ENCODE assay signal across 21 cellular contexts in genomic region chr12:29191267-29191889, GRCh38.
"Had no signal": no experiment of that assay in that cellular context is flagged by ENCODE, and none has a peak within 500 bp of the region (broad histone marks: within the 10 kb centered on the region; RNA-seq: fewer than 3 reads in every experiment).

No MANE protein-coding gene starts in this region.

- H3K27me3 ChIP-seq: adrenal gland, breast epithelium, esophagus squamous epithelium, hepatocyte, sigmoid colon, spleen had no signal

- H3K9me3 Mint-ChIP-seq: activated naive CD4-positive, alpha-beta T cell treated with anti-CD3 and anti-CD28 coated beads, Interleukin-2, amount 50 U/mL, for 72 hours; dendritic cell treated with granulocyte-macrophage colony-stimulating factor and Interleukin-4, amounts not matched to agents 40 ng/mL and 50 ng/mL, for 4 days; neural crest cell; stimulated activated naive B cell treated with anti-CD40 and anti-IgM and Interleukin-4, amounts not matched to agents 10 μg/mL and 1 μg/mL and 100 μg/mL, for 72 hours; T-helper 2 cell treated with Interferon-gamma antibody and Interleukin-4, amounts not matched to agents 5 μg/mL and 100 μg/mL, for 36 hours had no signal

- H3K36me3 ChIP-seq: adrenal gland, breast epithelium, esophagus squamous epithelium, prostate gland, sigmoid colon, spleen, thoracic aorta had no signal

- H3K4me1 Mint-ChIP-seq: neural crest cell had no signal

- ATAC-seq: activated naive CD4-positive, alpha-beta T cell treated with anti-CD3 and anti-CD28 coated beads, Interleukin-2, amount 50 U/mL, for 72 hours; left lobe of liver; stimulated activated naive B cell treated with anti-CD40 and anti-IgM and Interleukin-4, amounts not matched to agents 10 μg/mL and 1 μg/mL and 100 μg/mL, for 72 hours had no signal

- H3K27ac Mint-ChIP-seq: activated naive CD4-positive, alpha-beta T cell treated with anti-CD3 and anti-CD28 coated beads, Interleukin-2, amount 50 U/mL, for 72 hours; dendritic cell treated with granulocyte-macrophage colony-stimulating factor and Interleukin-4, amounts not matched to agents 40 ng/mL and 50 ng/mL, for 4 days; stimulated activated naive B cell treated with anti-CD40 and anti-IgM and Interleukin-4, amounts not matched to agents 10 μg/mL and 1 μg/mL and 100 μg/mL, for 72 hours; T-helper 2 cell treated with Interferon-gamma antibody and Interleukin-4, amounts not matched to agents 5 μg/mL and 100 μg/mL, for 36 hours had no signal

- H2AFZ ChIP-seq: hepatocyte had no signal

- H3K27ac ChIP-seq: adrenal gland, breast epithelium, esophagus squamous epithelium, hepatocyte, prostate gland, sigmoid colon, spleen, thoracic aorta had no signal

- H3K4me3 Mint-ChIP-seq: dendritic cell treated with granulocyte-macrophage colony-stimulating factor and Interleukin-4, amounts not matched to agents 40 ng/mL and 50 ng/mL, for 4 days; neural crest cell; stimulated activated naive B cell treated with anti-CD40 and anti-IgM and Interleukin-4, amounts not matched to agents 10 μg/mL and 1 μg/mL and 100 μg/mL, for 72 hours; T-helper 2 cell treated with Interferon-gamma antibody and Interleukin-4, amounts not matched to agents 5 μg/mL and 100 μg/mL, for 36 hours had no signal

- H3K4me1 ChIP-seq: adrenal gland, breast epithelium, esophagus squamous epithelium, prostate gland, sigmoid colon, spleen had no signal

- H3K4me2 ChIP-seq: hepatocyte had no signal

- DNase-seq: activated CD4-positive, alpha-beta T cell treated with anti-CD3 and anti-CD28 coated beads, Interleukin-2, amount 50 U/mL, for 4 hours; activated gamma-delta T cell treated with Interleukin-2 at 50 U/mL for 16 hours; adrenal gland; cerebellar nuclear complex; effector memory CD4-positive, alpha-beta T cell; esophagus squamous epithelium; mammary epithelial cell; midbrain; sigmoid colon; spleen; stimulated activated CD4-positive, alpha-beta T cell treated with anti-CD3 and anti-CD28 coated beads, Interleukin-4, amount 100 ng/mL, for 4 hours; stimulated activated naive B cell treated with anti-CD40 and anti-IgM and Interleukin-4, amounts not matched to agents 10 μg/mL and 1 μg/mL and 100 μg/mL, for 72 hours had no signal

- H3K36me3 Mint-ChIP-seq: activated naive CD4-positive, alpha-beta T cell treated with anti-CD3 and anti-CD28 coated beads, Interleukin-2, amount 50 U/mL, for 72 hours; stimulated activated naive B cell treated with anti-CD40 and anti-IgM and Interleukin-4, amounts not matched to agents 10 μg/mL and 1 μg/mL and 100 μg/mL, for 72 hours had no signal

- H3K9me3 ChIP-seq: adrenal gland, breast epithelium, esophagus squamous epithelium, prostate gland, sigmoid colon, spleen, thoracic aorta had no signal

- H3K79me2 ChIP-seq: hepatocyte had no signal

- H3K4me3 ChIP-seq: adrenal gland, breast epithelium, esophagus squamous epithelium, hepatocyte, prostate gland, sigmoid colon, spleen, thoracic aorta had no signal
